In genomic region chr18:56921888-56922480, GRCh38 we compare ENCODE assay signal across 15 cellular contexts.
A peak's percentile ranks its signal among the peaks of the same experiment; 100 is the strongest.
DNase-seq lines count a peak whose midpoint lies in the region; ATAC-seq and TF ChIP-seq lines count a peak whose summit lies in the region.
"Had no signal": no experiment of that assay in that cellular context is flagged by ENCODE, and none has a peak within 500 bp of the region (broad histone marks: within the 10 kb centered on the region; RNA-seq: fewer than 3 reads in every experiment).

No MANE protein-coding gene starts in this region.

- no peaks in the 10 kb centered on the region for H3K36me3 Mint-ChIP-seq in mesothelial cell of epicardium

- H3K4me3 ChIP-seq in Jurkat, Clone E6-1 (ENCODE audit: low read length): no peak overlapping the region

- H3K4me3 Mint-ChIP-seq in mesothelial cell of epicardium: no peak overlapping the region
- H3K4me3 Mint-ChIP-seq: activated naive CD8-positive, alpha-beta T cell; dendritic cell treated with granulocyte-macrophage colony-stimulating factor and Interleukin-4, amounts not matched to agents 40 ng/mL and 50 ng/mL, for 4 days; stimulated activated naive CD8-positive, alpha-beta T cell treated with anti-CD3 and anti-CD28 coated beads, Interleukin-15, Interleukin-2, amounts not matched to agents 100 ng/mL and 50 ng/mL, for 24 hours had no signal

- peak; percentile 3 for DNase-seq in Jurkat, Clone E6-1 (ENCODE audit: low read depth, low spot score)
- DNase-seq in NCI-H2107 treated with DMSO at 0.1 percent for 48 hours (lab: John Stamatoyannopoulos, UW; ENCODE audit: unreplicated experiment): no peak
- no peak for DNase-seq in NCI-H2081 (lab: John Stamatoyannopoulos, UW)
- no peak for DNase-seq in DMS79 treated with DMSO at 0.1 percent for 48 hours (lab: John Stamatoyannopoulos, UW)
- DNase-seq in mesothelial cell of epicardium (ENCODE audit: low spot score in 2 of 2, unreplicated experiment in 2 of 2): no peak
- DNase-seq: activated CD4-positive, alpha-beta T cell treated with anti-CD3 and anti-CD28 coated beads, Interleukin-2, amount 50 U/mL, for 1 hour; DND-41; left colon; NCI-H1417 treated with DMSO at 0.1 percent for 48 hours had no signal

- H3K9me3 Mint-ChIP-seq in mesothelial cell of epicardium: no peaks in the 10 kb centered on the region
- H3K9me3 Mint-ChIP-seq: dendritic cell treated with granulocyte-macrophage colony-stimulating factor and Interleukin-4, amounts not matched to agents 40 ng/mL and 50 ng/mL, for 4 days; stimulated activated naive CD8-positive, alpha-beta T cell treated with anti-CD3 and anti-CD28 coated beads, Interleukin-15, Interleukin-2, amounts not matched to agents 100 ng/mL and 50 ng/mL, for 24 hours had no signal

- H3K4me1 Mint-ChIP-seq in mesothelial cell of epicardium: no peaks in the 10 kb centered on the region

- TF ChIP-seq CTCF in mesothelial cell of epicardium (IDR thresholded peaks at IDR 0.05; ENCODE audit: unreplicated experiment): no peak

- no peaks in the 10 kb centered on the region for H3K27me3 Mint-ChIP-seq in mesothelial cell of epicardium (ENCODE audit: low read depth)
- H3K27me3 Mint-ChIP-seq: activated naive CD8-positive, alpha-beta T cell; dendritic cell treated with granulocyte-macrophage colony-stimulating factor and Interleukin-4, amounts not matched to agents 40 ng/mL and 50 ng/mL, for 4 days; stimulated activated naive CD8-positive, alpha-beta T cell treated with anti-CD3 and anti-CD28 coated beads, Interleukin-15, Interleukin-2, amounts not matched to agents 100 ng/mL and 50 ng/mL, for 24 hours had no signal

- H3K27ac Mint-ChIP-seq in mesothelial cell of epicardium: no peak overlapping the region
- H3K27ac Mint-ChIP-seq: activated naive CD8-positive, alpha-beta T cell; dendritic cell treated with granulocyte-macrophage colony-stimulating factor and Interleukin-4, amounts not matched to agents 40 ng/mL and 50 ng/mL, for 4 days; stimulated activated naive CD8-positive, alpha-beta T cell treated with anti-CD3 and anti-CD28 coated beads, Interleukin-15, Interleukin-2, amounts not matched to agents 100 ng/mL and 50 ng/mL, for 24 hours had no signal

- peak; percentile 91 for ATAC-seq in GM18498 (IDR thresholded peaks at IDR 0.05; ENCODE audit: unreplicated experiment)
- ATAC-seq in GM19452 (IDR thresholded peaks at IDR 0.05; ENCODE audit: unreplicated experiment): peak; percentile 93
- ATAC-seq in HG02884 (IDR thresholded peaks at IDR 0.05; ENCODE audit: unreplicated experiment): peak; percentile 89
- ATAC-seq: left colon had no signal
